15 cellular contexts compared by ENCODE assay signal in the genomic region with DNA sequence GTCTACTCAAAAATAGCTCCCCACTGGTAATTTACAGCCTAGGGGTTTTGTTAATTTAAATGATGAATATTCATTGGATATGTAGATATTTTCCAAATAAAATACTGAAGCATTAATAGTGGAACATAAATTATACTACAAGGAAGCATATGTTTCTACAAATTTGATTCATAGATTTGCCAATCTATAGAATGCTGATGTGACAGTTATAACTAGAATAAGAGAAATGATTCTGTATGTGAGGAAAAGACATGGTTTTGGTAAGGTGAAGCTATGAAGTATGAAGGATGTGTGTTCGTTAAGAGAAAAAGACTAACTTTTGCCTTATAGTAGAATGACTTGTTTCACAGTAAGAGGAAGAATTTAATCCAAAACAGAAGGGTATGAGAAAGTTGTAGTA.
DNase-seq lines count a peak whose midpoint lies in the region; ATAC-seq and TF ChIP-seq lines count a peak whose summit lies in the region.
"Had no signal": no experiment of that assay in that cellular context is flagged by ENCODE, and none has a peak within 500 bp of the region (broad histone marks: within the 10 kb centered on the region; RNA-seq: fewer than 3 reads in every experiment).

No MANE protein-coding gene starts in this region.

- no peak for TF ChIP-seq CTCF in progenitor cell of endocrine pancreas (IDR thresholded peaks at IDR 0.05; ENCODE audit: unreplicated experiment)

- DNase-seq in activated CD4-positive, alpha-beta memory T cell treated with anti-CD3 and anti-CD28 coated beads, Interleukin-2, amount 10 ng/mL, durations not matched to agents 7 days and 5 days, result no peak
- DNase-seq in activated CD4-positive, alpha-beta memory T cell treated with anti-CD3 and anti-CD28 coated beads for 36 hours, result no peak
- DNase-seq in activated naive CD8-positive, alpha-beta T cell treated with anti-CD3 and anti-CD28 coated beads, Interleukin-2, amount 10 ng/mL, durations not matched to agents 7 days and 5 days, result no peak
- no peak for DNase-seq in activated naive CD8-positive, alpha-beta T cell treated with anti-CD3 and anti-CD28 coated beads, Interleukin-2, amount 50 U/mL, for 24 hours
- DNase-seq in activated T-helper 2 cell treated with anti-CD3 and anti-CD28 coated beads, Interferon-gamma antibody, Interleukin-2, Interleukin-4, amounts not matched to agents 10 μg/mL and 5 μg/mL and 100 μg/mL, durations not matched to agents 14 hours and 24 hours and 36 hours (ENCODE audit: low spot score), result no peak
- DNase-seq in progenitor cell of endocrine pancreas (ENCODE audit: low spot score, unreplicated experiment) (no peak), NOMO-1 treated with dmso at 0.1 percent for 144 hours (lab: John Stamatoyannopoulos, UW; ENCODE audit: unreplicated experiment) (no peak)
- DNase-seq: Calu3, DMS 273 treated with DMSO at 0.1 percent for 48 hours, DMS79, H9 had no signal

- H3K4me3 Mint-ChIP-seq in activated CD4-positive, alpha-beta memory T cell treated with anti-CD3 and anti-CD28 coated beads, Interleukin-2, amount 10 ng/mL, durations not matched to agents 7 days and 5 days, result no peak overlapping the region
- H3K4me3 Mint-ChIP-seq in activated CD4-positive, alpha-beta memory T cell treated with anti-CD3 and anti-CD28 coated beads for 36 hours, result no peak overlapping the region
- H3K4me3 Mint-ChIP-seq in activated naive CD8-positive, alpha-beta T cell treated with anti-CD3 and anti-CD28 coated beads, Interleukin-2, amount 10 ng/mL, durations not matched to agents 7 days and 5 days, result no peak overlapping the region
- no peak overlapping the region for H3K4me3 Mint-ChIP-seq in activated naive CD8-positive, alpha-beta T cell treated with anti-CD3 and anti-CD28 coated beads, Interleukin-2, amount 50 U/mL, for 24 hours
- no peak overlapping the region for H3K4me3 Mint-ChIP-seq in activated T-helper 2 cell treated with anti-CD3 and anti-CD28 coated beads, Interferon-gamma antibody, Interleukin-2, Interleukin-4, amounts not matched to agents 10 μg/mL and 5 μg/mL and 100 μg/mL, durations not matched to agents 14 hours and 24 hours and 36 hours (ENCODE audit: low read depth)
- H3K4me3 Mint-ChIP-seq in progenitor cell of endocrine pancreas (ENCODE audit: low read depth), result no peak overlapping the region
- H3K4me3 Mint-ChIP-seq: CD4-positive, CD25-positive, alpha-beta regulatory T cell; GM23338; H9 had no signal

- H3K27ac Mint-ChIP-seq in activated CD4-positive, alpha-beta memory T cell treated with anti-CD3 and anti-CD28 coated beads, Interleukin-2, amount 10 ng/mL, durations not matched to agents 7 days and 5 days, result peak overlapping the region; percentile 16
- no peak overlapping the region for H3K27ac Mint-ChIP-seq in activated CD4-positive, alpha-beta memory T cell treated with anti-CD3 and anti-CD28 coated beads for 36 hours
- peak overlapping the region; percentile 2 for H3K27ac Mint-ChIP-seq in activated naive CD8-positive, alpha-beta T cell treated with anti-CD3 and anti-CD28 coated beads, Interleukin-2, amount 10 ng/mL, durations not matched to agents 7 days and 5 days
- H3K27ac Mint-ChIP-seq in activated naive CD8-positive, alpha-beta T cell treated with anti-CD3 and anti-CD28 coated beads, Interleukin-2, amount 50 U/mL, for 24 hours, result no peak overlapping the region
- peak overlapping the region; percentile 34 for H3K27ac Mint-ChIP-seq in activated T-helper 2 cell treated with anti-CD3 and anti-CD28 coated beads, Interferon-gamma antibody, Interleukin-2, Interleukin-4, amounts not matched to agents 10 μg/mL and 5 μg/mL and 100 μg/mL, durations not matched to agents 14 hours and 24 hours and 36 hours
- H3K27ac Mint-ChIP-seq in progenitor cell of endocrine pancreas, result peak overlapping the region; percentile 69
- H3K27ac Mint-ChIP-seq: GM23338, H9 had no signal

- intact Hi-C loops in activated CD4-positive, alpha-beta memory T cell treated with anti-CD3 and anti-CD28 coated beads for 36 hours (cut with micrococcal nuclease), result no loop called here
- intact Hi-C loops in activated T-helper 2 cell treated with anti-CD3 and anti-CD28 coated beads, Interferon-gamma antibody, Interleukin-2, Interleukin-4, amounts not matched to agents 10 μg/mL and 5 μg/mL and 100 μg/mL, durations not matched to agents 14 hours and 24 hours and 36 hours (cut with micrococcal nuclease), result no loop called here

- no peaks in the 10 kb centered on the region for H3K9me3 Mint-ChIP-seq in activated CD4-positive, alpha-beta memory T cell treated with anti-CD3 and anti-CD28 coated beads, Interleukin-2, amount 10 ng/mL, durations not matched to agents 7 days and 5 days
- no peaks in the 10 kb centered on the region for H3K9me3 Mint-ChIP-seq in activated CD4-positive, alpha-beta memory T cell treated with anti-CD3 and anti-CD28 coated beads for 36 hours
- H3K9me3 Mint-ChIP-seq in activated naive CD8-positive, alpha-beta T cell treated with anti-CD3 and anti-CD28 coated beads, Interleukin-2, amount 10 ng/mL, durations not matched to agents 7 days and 5 days, result no peaks in the 10 kb centered on the region
- no peaks in the 10 kb centered on the region for H3K9me3 Mint-ChIP-seq in activated naive CD8-positive, alpha-beta T cell treated with anti-CD3 and anti-CD28 coated beads, Interleukin-2, amount 50 U/mL, for 24 hours
- no peaks in the 10 kb centered on the region for H3K9me3 Mint-ChIP-seq in activated T-helper 2 cell treated with anti-CD3 and anti-CD28 coated beads, Interferon-gamma antibody, Interleukin-2, Interleukin-4, amounts not matched to agents 10 μg/mL and 5 μg/mL and 100 μg/mL, durations not matched to agents 14 hours and 24 hours and 36 hours
- peaks cover 8% of the 10 kb centered on the region for H3K9me3 Mint-ChIP-seq in progenitor cell of endocrine pancreas (ENCODE audit: low read depth)

- no peak for ATAC-seq in activated naive CD8-positive, alpha-beta T cell treated with anti-CD3 and anti-CD28 coated beads, Interleukin-2, amount 10 ng/mL, durations not matched to agents 7 days and 5 days (ENCODE audit: low read depth)
- no peak for ATAC-seq in activated naive CD8-positive, alpha-beta T cell treated with anti-CD3 and anti-CD28 coated beads, Interleukin-2, amount 50 U/mL, for 24 hours
- ATAC-seq in GM21825 (IDR thresholded peaks at IDR 0.05; ENCODE audit: unreplicated experiment), result no peak
- ATAC-seq: GM12878, GM23338 had no signal

- POLR2A ChIA-PET in activated CD4-positive, alpha-beta memory T cell treated with anti-CD3 and anti-CD28 coated beads, Interleukin-2, amount 10 ng/mL, durations not matched to agents 7 days and 5 days (lab: Charles Lee), result no interaction called here
- POLR2A ChIA-PET in activated CD4-positive, alpha-beta memory T cell treated with anti-CD3 and anti-CD28 coated beads for 36 hours (lab: Charles Lee), result no interaction called here
- POLR2A ChIA-PET in activated naive CD8-positive, alpha-beta T cell treated with anti-CD3 and anti-CD28 coated beads, Interleukin-2, amount 10 ng/mL, durations not matched to agents 7 days and 5 days (lab: Charles Lee), result no interaction called here

- no peaks in the 10 kb centered on the region for H3K27me3 Mint-ChIP-seq in activated CD4-positive, alpha-beta memory T cell treated with anti-CD3 and anti-CD28 coated beads, Interleukin-2, amount 10 ng/mL, durations not matched to agents 7 days and 5 days
- H3K27me3 Mint-ChIP-seq in activated CD4-positive, alpha-beta memory T cell treated with anti-CD3 and anti-CD28 coated beads for 36 hours, result no peaks in the 10 kb centered on the region
- no peaks in the 10 kb centered on the region for H3K27me3 Mint-ChIP-seq in activated naive CD8-positive, alpha-beta T cell treated with anti-CD3 and anti-CD28 coated beads, Interleukin-2, amount 10 ng/mL, durations not matched to agents 7 days and 5 days
- no peaks in the 10 kb centered on the region for H3K27me3 Mint-ChIP-seq in activated naive CD8-positive, alpha-beta T cell treated with anti-CD3 and anti-CD28 coated beads, Interleukin-2, amount 50 U/mL, for 24 hours
- no peaks in the 10 kb centered on the region for H3K27me3 Mint-ChIP-seq in activated T-helper 2 cell treated with anti-CD3 and anti-CD28 coated beads, Interferon-gamma antibody, Interleukin-2, Interleukin-4, amounts not matched to agents 10 μg/mL and 5 μg/mL and 100 μg/mL, durations not matched to agents 14 hours and 24 hours and 36 hours (ENCODE audit: low read depth)
- no peaks in the 10 kb centered on the region for H3K27me3 Mint-ChIP-seq in progenitor cell of endocrine pancreas
- H3K27me3 Mint-ChIP-seq: CD4-positive, CD25-positive, alpha-beta regulatory T cell had no signal

- peaks cover 11% of the 10 kb centered on the region for H3K4me1 Mint-ChIP-seq in activated CD4-positive, alpha-beta memory T cell treated with anti-CD3 and anti-CD28 coated beads, Interleukin-2, amount 10 ng/mL, durations not matched to agents 7 days and 5 days
- no peaks in the 10 kb centered on the region for H3K4me1 Mint-ChIP-seq in activated CD4-positive, alpha-beta memory T cell treated with anti-CD3 and anti-CD28 coated beads for 36 hours (ENCODE audit: low read depth)
- H3K4me1 Mint-ChIP-seq in activated naive CD8-positive, alpha-beta T cell treated with anti-CD3 and anti-CD28 coated beads, Interleukin-2, amount 10 ng/mL, durations not matched to agents 7 days and 5 days, result no peaks in the 10 kb centered on the region
- H3K4me1 Mint-ChIP-seq in activated naive CD8-positive, alpha-beta T cell treated with anti-CD3 and anti-CD28 coated beads, Interleukin-2, amount 50 U/mL, for 24 hours, result no peaks in the 10 kb centered on the region
- peaks cover 3% of the 10 kb centered on the region for H3K4me1 Mint-ChIP-seq in activated T-helper 2 cell treated with anti-CD3 and anti-CD28 coated beads, Interferon-gamma antibody, Interleukin-2, Interleukin-4, amounts not matched to agents 10 μg/mL and 5 μg/mL and 100 μg/mL, durations not matched to agents 14 hours and 24 hours and 36 hours (ENCODE audit: low read depth)
- H3K4me1 Mint-ChIP-seq in progenitor cell of endocrine pancreas (ENCODE audit: low read depth), result no peaks in the 10 kb centered on the region
- H3K4me1 Mint-ChIP-seq: GM23338, H9 had no signal

- peaks cover 64% of the 10 kb centered on the region for H3K36me3 Mint-ChIP-seq in activated CD4-positive, alpha-beta memory T cell treated with anti-CD3 and anti-CD28 coated beads, Interleukin-2, amount 10 ng/mL, durations not matched to agents 7 days and 5 days (ENCODE audit: low read depth)
- peaks cover 57% of the 10 kb centered on the region for H3K36me3 Mint-ChIP-seq in activated CD4-positive, alpha-beta memory T cell treated with anti-CD3 and anti-CD28 coated beads for 36 hours
- peaks cover 23% of the 10 kb centered on the region for H3K36me3 Mint-ChIP-seq in activated naive CD8-positive, alpha-beta T cell treated with anti-CD3 and anti-CD28 coated beads, Interleukin-2, amount 10 ng/mL, durations not matched to agents 7 days and 5 days
- peaks cover 78% of the 10 kb centered on the region for H3K36me3 Mint-ChIP-seq in activated naive CD8-positive, alpha-beta T cell treated with anti-CD3 and anti-CD28 coated beads, Interleukin-2, amount 50 U/mL, for 24 hours (ENCODE audit: low read depth)
- H3K36me3 Mint-ChIP-seq in activated T-helper 2 cell treated with anti-CD3 and anti-CD28 coated beads, Interferon-gamma antibody, Interleukin-2, Interleukin-4, amounts not matched to agents 10 μg/mL and 5 μg/mL and 100 μg/mL, durations not matched to agents 14 hours and 24 hours and 36 hours (ENCODE audit: low read depth), result peaks cover 71% of the 10 kb centered on the region
- peaks cover 49% of the 10 kb centered on the region for H3K36me3 Mint-ChIP-seq in progenitor cell of endocrine pancreas (ENCODE audit: insufficient read depth)

- CTCF ChIA-PET in activated CD4-positive, alpha-beta memory T cell treated with anti-CD3 and anti-CD28 coated beads, Interleukin-2, amount 10 ng/mL, durations not matched to agents 7 days and 5 days (lab: Charles Lee), result interaction anchor here (1.6 kb wide), 1 partner anchor 92 kb away, joined by 5 read pairs; no protein-coding TSS in a partner anchor
- CTCF ChIA-PET in activated CD4-positive, alpha-beta memory T cell treated with anti-CD3 and anti-CD28 coated beads for 36 hours (lab: Charles Lee), result interaction anchor here (1.6 kb wide), 1 partner anchor 92 kb away, joined by 5 read pairs; no protein-coding TSS in a partner anchor

Comparison
In these comparisons a context has a peak if more than half of its experiments do, and no peak if none do; other contexts are left out.
1. H3K27ac Mint-ChIP-seq: peak in activated CD4-positive, alpha-beta memory T cell treated with anti-CD3 and anti-CD28 coated beads, Interleukin-2, amount 10 ng/mL, durations not matched to agents 7 days and 5 days (single experiment), activated naive CD8-positive, alpha-beta T cell treated with anti-CD3 and anti-CD28 coated beads, Interleukin-2, amount 10 ng/mL, durations not matched to agents 7 days and 5 days (single experiment), activated T-helper 2 cell treated with anti-CD3 and anti-CD28 coated beads, Interferon-gamma antibody, Interleukin-2, Interleukin-4, amounts not matched to agents 10 μg/mL and 5 μg/mL and 100 μg/mL, durations not matched to agents 14 hours and 24 hours and 36 hours (single experiment) and progenitor cell of endocrine pancreas (single experiment); none in activated CD4-positive, alpha-beta memory T cell treated with anti-CD3 and anti-CD28 coated beads for 36 hours (single experiment) and activated naive CD8-positive, alpha-beta T cell treated with anti-CD3 and anti-CD28 coated beads, Interleukin-2, amount 50 U/mL, for 24 hours (single experiment).